20 cellular contexts compared by ENCODE assay signal in genomic region chr1:218073062-218073461, GRCh38.
DNase-seq lines count a peak whose midpoint lies in the region; ATAC-seq, FAIRE-seq and TF ChIP-seq lines count a peak whose summit lies in the region.
"Had no signal": no experiment of that assay in that cellular context is flagged by ENCODE, and none has a peak within 500 bp of the region (broad histone marks: within the 10 kb centered on the region; RNA-seq: fewer than 3 reads in every experiment).

No MANE protein-coding gene starts in this region.

- intact Hi-C loops in IMR-90 (cut with micrococcal nuclease) (no loop called here), K562 (cut with micrococcal nuclease) (no loop called here)

- H3K9ac ChIP-seq in IMR-90 (ENCODE audit: low read depth, low read length) (no peak overlapping the region), K562 (ENCODE audit: insufficient read depth in 1 of 2, low read depth in 2 of 2, low read length in 2 of 2) (no peak overlapping the region)
- H3K9ac ChIP-seq: BLaER1 treated with 17β-estradiol and CSF1 and Interleukin-3, amounts not matched to agents 10 nM and 100 nM had no signal

- H2BK120ac ChIP-seq in IMR-90 (ENCODE audit: low read depth, low read length) = no peak overlapping the region

- no peak overlapping the region for H3K4me3 ChIP-seq in A549
- no peak overlapping the region for H3K4me3 ChIP-seq in IMR-90 (ENCODE audit: insufficient read depth, low read depth, low read length)
- no peak overlapping the region for H3K4me3 ChIP-seq in K562
- no peak overlapping the region for H3K4me3 ChIP-seq in hepatocyte
- H3K4me3 ChIP-seq: BLaER1 treated with 17β-estradiol and CSF1 and Interleukin-3, amounts not matched to agents 10 nM and 100 nM had no signal

- no peak overlapping the region for H3K4ac ChIP-seq in IMR-90 (ENCODE audit: low read depth, low read length)

- DNase-seq in A549 (ENCODE audit: low read depth in 1 of 2, low spot score in 1 of 2) (no peak), IMR-90 (no peak), K562 (ENCODE audit: extremely low read depth in 1 of 4, low spot score in 3 of 4) (no peak), amniotic stem cell (lab: John Stamatoyannopoulos, UW) (no peak), hepatocyte (ENCODE audit: low spot score) (no peak)
- DNase-seq: 8988T; AML-193; Caco-2; Calu3; CD4-positive, alpha-beta T cell; CD8-positive, alpha-beta T cell; DMS79 treated with DMSO at 0.1 percent for 48 hours; GF-D8 had no signal

- no peaks in the 10 kb centered on the region for H3K9me3 ChIP-seq in A549
- H3K9me3 ChIP-seq in IMR-90 (ENCODE audit: control insufficient read depth, insufficient read depth, low read length) = no peaks in the 10 kb centered on the region
- no peaks in the 10 kb centered on the region; the same call in 1 of the 2 replicates for H3K9me3 ChIP-seq in K562 (replicated peaks; ENCODE audit: control insufficient read depth, insufficient read depth, low read depth, low read length)
- no peaks in the 10 kb centered on the region for H3K9me3 ChIP-seq in hepatocyte (ENCODE audit: low read depth)
- H3K9me3 ChIP-seq: Caco-2 had no signal

- TF ChIP-seq CTCF in A549 (IDR thresholded peaks at IDR 0.05) (no peak), IMR-90 (conservative IDR thresholded peaks at IDR 0.05; ENCODE audit: low read depth, low read length) (no peak), K562 (IDR thresholded peaks at IDR 0.05 in 2 of 3, conservative IDR thresholded peaks at IDR 0.05 in 1 of 3; ENCODE audit: insufficient read depth in 2 of 3, low read depth in 1 of 3, low read length in 3 of 3) (no peak), hepatocyte (IDR thresholded peaks at IDR 0.05; ENCODE audit: poor library complexity) (no peak)

- POLR2A ChIA-PET in A549 (lab: Yijun Ruan, JAX) = no interaction called here
- POLR2A ChIA-PET in IMR-90 (lab: Charles Lee; ENCODE audit: unreplicated experiment) = no interaction called here
- POLR2A ChIA-PET in K562 (lab: Yijun Ruan, JAX) = no interaction called here

- H3K79me2 ChIP-seq in K562 (ENCODE audit: control insufficient read depth, insufficient read depth, low read length) = no peaks in the 10 kb centered on the region
- no peaks in the 10 kb centered on the region for H3K79me2 ChIP-seq in hepatocyte

- H3K18ac ChIP-seq in IMR-90 (ENCODE audit: low read depth, low read length) = no peak overlapping the region

- no peaks in the 10 kb centered on the region for H3K9me2 ChIP-seq in hepatocyte (replicated peaks; ENCODE audit: insufficient read depth)

- TF ChIP-seq EP300 in A549 (IDR thresholded peaks at IDR 0.05) (no peak), K562 (IDR thresholded peaks at IDR 0.05; ENCODE audit: low read length) (no peak)

- ATAC-seq in A549 (no peak), IMR-90 (ENCODE audit: low read depth) (no peak), K562 (no peak)
- ATAC-seq: CD8-positive, alpha-beta T cell had no signal

- no peak overlapping the region for H3K23ac ChIP-seq in IMR-90 (ENCODE audit: low read depth, low read length)

- no peak overlapping the region for H2AK5ac ChIP-seq in IMR-90 (ENCODE audit: low read depth, low read length)

- H3K27me3 ChIP-seq in IMR-90 (ENCODE audit: control insufficient read depth, insufficient read depth, low read length) (no peaks in the 10 kb centered on the region), K562 (ENCODE audit: control insufficient read depth in 2 of 2, insufficient read depth in 2 of 2, low read length in 2 of 2) (no peaks in the 10 kb centered on the region), hepatocyte (no peaks in the 10 kb centered on the region)
- H3K27me3 ChIP-seq: BLaER1 treated with 17β-estradiol and CSF1 and Interleukin-3, amounts not matched to agents 10 nM and 100 nM had no signal

- H3K79me1 ChIP-seq in IMR-90 (ENCODE audit: low read depth in 1 of 2, low read length in 2 of 2) = no peaks in the 10 kb centered on the region

- H3K4me2 ChIP-seq in A549 (no peak overlapping the region), IMR-90 (ENCODE audit: low read depth, low read length) (no peak overlapping the region), K562 (ENCODE audit: insufficient read depth, low read length) (no peak overlapping the region), hepatocyte (no peak overlapping the region)

- H3K27ac ChIP-seq in A549 (no peak overlapping the region), IMR-90 (ENCODE audit: insufficient read depth, low read length) (no peak overlapping the region), K562 (ENCODE audit: extremely low read depth, low read depth, low read length) (no peak overlapping the region), hepatocyte (no peak overlapping the region)
- H3K27ac ChIP-seq: BLaER1 treated with 17β-estradiol and CSF1 and Interleukin-3, amounts not matched to agents 10 nM and 100 nM; C4-2B had no signal

- no peak overlapping the region for H4K8ac ChIP-seq in IMR-90 (ENCODE audit: low read depth in 2 of 2, low read length in 2 of 2)

- H2AK9ac ChIP-seq in IMR-90 (replicated peaks; ENCODE audit: low read depth, low read length, poor library complexity) = no peak overlapping the region

- no peaks in the 10 kb centered on the region for H4K20me1 ChIP-seq in IMR-90 (ENCODE audit: insufficient read depth, low read length)
- H4K20me1 ChIP-seq in K562 (replicated peaks; ENCODE audit: control insufficient read depth, insufficient read depth, low read length) = no peaks in the 10 kb centered on the region
- H4K20me1 ChIP-seq in hepatocyte (ENCODE audit: insufficient read depth, poor library complexity, severe bottlenecking) = no peaks in the 10 kb centered on the region
- H4K20me1 ChIP-seq: BLaER1 treated with 17β-estradiol and CSF1 and Interleukin-3, amounts not matched to agents 10 nM and 100 nM had no signal

- TF ChIP-seq RAD21 in A549 (conservative IDR thresholded peaks at IDR 0.05 in 1 of 2, IDR thresholded peaks at IDR 0.05 in 1 of 2) (no peak), IMR-90 (IDR thresholded peaks at IDR 0.05; ENCODE audit: low read length) (no peak), K562 (CRISPR knock-in tag; conservative IDR thresholded peaks at IDR 0.05 in 1 of 2, IDR thresholded peaks at IDR 0.05 in 1 of 2) (no peak)

- no peak overlapping the region for H3K56ac ChIP-seq in IMR-90 (ENCODE audit: extremely low read depth, insufficient read depth, low read length)

- dilution Hi-C loops in IMR-90 (cut with HindIII; ENCODE audit: low sequenced_read_pairs, unreplicated experiment) = no loop called here

- no peaks in the 10 kb centered on the region for H3K9me1 ChIP-seq in IMR-90 (ENCODE audit: insufficient read depth, low read length)
- no peaks in the 10 kb centered on the region for H3K9me1 ChIP-seq in K562 (ENCODE audit: control insufficient read depth, insufficient read depth, low read length)

- in situ Hi-C loops in IMR-90 (cut with MboI; ENCODE audit: low sequenced_read_pairs) (no loop called here), K562 (cut with MboI) (no loop called here)

- H2BK15ac ChIP-seq in IMR-90 (ENCODE audit: low read depth, low read length) = no peak overlapping the region

- H2AFZ ChIP-seq in IMR-90 (replicated peaks; ENCODE audit: low read length, poor library complexity) = no peak overlapping the region
- no peak overlapping the region for H2AFZ ChIP-seq in K562 (ENCODE audit: low read depth, low read length)
- H2AFZ ChIP-seq in hepatocyte = no peak overlapping the region

- BruUV-seq in IMR-90 (replicated peaks; lab: Mats Ljungman, UMichigan) (no TSS peak), K562 (replicated peaks; lab: Mats Ljungman, UMichigan) (no TSS peak)

- no peak overlapping the region for H4K91ac ChIP-seq in IMR-90 (ENCODE audit: insufficient read depth, low read depth, low read length)

- H2BK5ac ChIP-seq in IMR-90 (ENCODE audit: low read depth, low read length, poor library complexity, severe bottlenecking) = no peak overlapping the region

- H2BK20ac ChIP-seq in IMR-90 (ENCODE audit: low read depth, low read length) = no peak overlapping the region

- CTCF ChIA-PET in A549 (lab: Yijun Ruan, JAX) = no interaction called here
- CTCF ChIA-PET in IMR-90 (lab: Yijun Ruan, JAX) = no interaction called here
- CTCF ChIA-PET in K562 (lab: Yijun Ruan, JAX; ENCODE audit: low intra/inter-chr PET ratio) = no interaction called here

- no peak for TF ChIP-seq POLR2A in A549 (IDR thresholded peaks at IDR 0.05; ENCODE audit: low read length)
- no peak for TF ChIP-seq POLR2A in IMR-90 (IDR thresholded peaks at IDR 0.05; ENCODE audit: low read depth, low read length)
- no peak for TF ChIP-seq POLR2A in K562 (conservative IDR thresholded peaks at IDR 0.05)

- no peaks in the 10 kb centered on the region for H3K4me1 ChIP-seq in A549
- H3K4me1 ChIP-seq in IMR-90 (ENCODE audit: control insufficient read depth, insufficient read depth, low read length) = no peaks in the 10 kb centered on the region
- no peaks in the 10 kb centered on the region for H3K4me1 ChIP-seq in K562 (replicated peaks in 1 of 2; ENCODE audit: control insufficient read depth in 2 of 2, insufficient read depth in 2 of 2, low read length in 2 of 2)
- H3K4me1 ChIP-seq in hepatocyte (ENCODE audit: insufficient read depth) = no peaks in the 10 kb centered on the region
- H3K4me1 ChIP-seq: Caco-2 had no signal

- H3K36me3 ChIP-seq in IMR-90 (ENCODE audit: control insufficient read depth, insufficient read depth, low read length) = no peaks in the 10 kb centered on the region
- no peaks in the 10 kb centered on the region for H3K36me3 ChIP-seq in K562 (ENCODE audit: control insufficient read depth, insufficient read depth, low read length)
- no peaks in the 10 kb centered on the region for H3K36me3 ChIP-seq in hepatocyte (replicated peaks; ENCODE audit: insufficient read depth, low read depth)
- H3K36me3 ChIP-seq: BLaER1 treated with 17β-estradiol and CSF1 and Interleukin-3, amounts not matched to agents 10 nM and 100 nM had no signal

- no peak overlapping the region for H4K5ac ChIP-seq in IMR-90 (ENCODE audit: low read depth, low read length)

- FAIRE-seq in A549 (lab: Jason Lieb, UNC) (no peak), K562 (lab: Jason Lieb, UNC) (no peak)
- FAIRE-seq: A204.1, D721Med, G401.6, GM12891, GM19239 had no signal

- H3K14ac ChIP-seq in IMR-90 (replicated peaks; ENCODE audit: low read depth, low read length) = no peak overlapping the region

TF ChIP-seq in A549, 52 proteins besides CTCF, POLR2A, EP300 and RAD21 (continues in another document):
- peak; percentile 19 for TF ChIP-seq MAFK (IDR thresholded peaks at IDR 0.05; ENCODE audit: partially characterized antibody)

TF ChIP-seq in IMR-90, 13 proteins besides CTCF, POLR2A, EP300 and RAD21:
- TF ChIP-seq MAFK (IDR thresholded peaks at IDR 0.05; ENCODE audit: low read depth, low read length) = peak; percentile 89
- peak; percentile 33; the same call in 1 of the 2 replicates for TF ChIP-seq CEBPB (IDR thresholded peaks at IDR 0.05; ENCODE audit: low read depth, low read length)
- no peak for TF ChIP-seq NFE2L2 (IDR thresholded peaks at IDR 0.05; ENCODE audit: low read depth, low read length)
- TF ChIP-seq RFX5 (IDR thresholded peaks at IDR 0.05; ENCODE audit: low read depth, low read length) = no peak

TF ChIP-seq in K562, 482 proteins besides CTCF, POLR2A, EP300 and RAD21 (continues in another document):
- peak; percentile 73 for TF ChIP-seq MAFF (IDR thresholded peaks at IDR 0.05; ENCODE audit: low read length)
- TF ChIP-seq SREBF1 (IDR thresholded peaks at IDR 0.05; ENCODE audit: borderline replicate concordance, low read depth, low read length) = no peak

Comparison
In these comparisons a context has a peak if more than half of its experiments do, and no peak if none do; other contexts are left out.
1. Of the 35 proteins assayed by ChIP-seq in both K562 and A549: peak only in K562: none; only in A549: none; in both: MAFK; in neither: 34.